1 cellular context compared by ENCODE assay signal in the genomic region with DNA sequence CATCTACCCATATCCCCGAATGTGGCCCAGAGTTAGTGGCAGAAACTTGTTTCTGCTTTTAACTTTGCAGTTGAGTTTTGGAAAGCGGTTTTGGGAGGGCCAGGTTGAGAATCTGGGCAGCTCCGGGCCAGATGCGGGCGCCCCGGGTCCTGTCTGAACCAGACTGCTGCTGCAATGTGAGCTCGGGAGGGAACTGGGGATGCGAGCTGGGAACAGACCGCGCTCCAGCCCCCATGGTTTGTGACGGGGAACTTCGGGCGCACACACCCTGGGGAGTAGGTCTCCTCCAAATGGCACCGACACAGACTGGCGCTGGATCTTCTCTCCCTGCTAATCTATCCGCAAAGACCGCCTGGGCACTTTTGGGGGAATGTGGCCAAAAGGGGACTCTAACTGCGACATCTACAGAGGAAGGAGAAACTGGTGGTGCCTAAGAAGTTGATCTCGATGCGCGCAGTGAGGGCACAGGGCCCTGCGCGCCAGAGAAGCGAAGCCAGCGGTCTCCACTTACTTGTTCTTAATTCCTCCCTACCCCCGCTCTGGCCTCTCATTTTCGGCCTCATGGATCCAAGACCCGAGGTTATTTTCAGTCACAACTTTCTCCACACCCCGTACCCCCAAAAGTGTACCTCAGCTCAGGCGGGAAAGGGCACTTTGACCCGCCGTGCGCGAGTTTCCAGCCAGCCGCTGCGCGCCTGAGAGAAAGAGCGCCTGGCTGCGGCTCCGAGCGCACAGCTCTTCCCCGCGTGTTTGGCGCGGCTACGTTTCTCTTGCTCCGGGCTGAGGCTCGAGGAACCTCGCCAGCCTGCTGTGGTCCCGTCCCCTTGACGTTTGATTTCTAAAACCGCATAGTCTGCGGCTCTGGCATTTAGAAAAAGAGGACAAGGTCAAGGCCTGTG.
A peak's percentile ranks its signal among the peaks of the same experiment; 100 is the strongest.
TF ChIP-seq lines count a peak whose summit lies in the region.

No MANE protein-coding gene starts in this region.

TF ChIP-seq in GM12878, 131 proteins besides CTCF, POLR2A, EP300 and RAD21:
- TF ChIP-seq HDAC6 (IDR thresholded peaks at IDR 0.05; ENCODE audit: unreplicated experiment) (peak; percentile 70), SUZ12 (IDR thresholded peaks at IDR 0.05; ENCODE audit: unreplicated experiment) (peak; percentile 37), SP1 (IDR thresholded peaks at IDR 0.05; ENCODE audit: low read depth, low read length) (no peak), ASH2L (IDR thresholded peaks at IDR 0.05; ENCODE audit: borderline replicate concordance, low read depth) (no peak)
- TF ChIP-seq, protein P1, sequence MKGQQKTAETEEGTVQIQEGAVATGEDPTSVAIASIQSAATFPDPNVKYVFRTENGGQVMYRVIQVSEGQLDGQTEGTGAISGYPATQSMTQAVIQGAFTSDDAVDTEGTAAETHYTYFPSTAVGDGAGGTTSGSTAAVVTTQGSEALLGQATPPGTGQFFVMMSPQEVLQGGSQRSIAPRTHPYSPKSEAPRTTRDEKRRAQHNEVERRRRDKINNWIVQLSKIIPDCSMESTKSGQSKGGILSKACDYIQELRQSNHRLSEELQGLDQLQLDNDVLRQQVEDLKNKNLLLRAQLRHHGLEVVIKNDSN (IDR thresholded peaks at IDR 0.05; ENCODE audit: borderline replicate concordance, extremely low read length, insufficient read depth, low read depth, low read length): no peak
